29 cellular contexts compared by ENCODE assay signal in the genomic region with DNA sequence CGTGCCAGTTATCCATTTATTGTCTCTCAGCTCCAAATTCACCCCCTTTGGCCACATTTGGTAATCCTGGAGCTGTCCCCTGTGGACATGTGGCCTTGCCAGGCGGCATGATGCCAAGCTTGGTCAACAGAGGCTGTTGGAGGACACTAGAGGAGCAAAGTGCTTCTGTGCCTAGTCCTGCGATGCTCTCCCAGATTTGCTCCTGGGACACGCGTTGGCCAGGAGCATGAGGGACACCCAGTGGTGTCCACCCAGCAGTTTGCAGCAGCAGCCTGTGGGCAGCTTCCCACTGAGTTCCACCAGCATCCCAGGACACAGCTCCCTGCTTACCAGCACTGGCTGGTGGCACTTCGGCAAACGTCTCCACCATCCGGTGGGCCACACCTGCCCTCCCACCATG. TPM values are rescaled to one million over a fixed set of nuclear protein-coding genes. Genes with fewer than 3 reads are reported as not detected.
"Had no signal": no experiment of that assay in that cellular context is flagged by ENCODE, and none has a peak within 500 bp of the region (broad histone marks: within the 10 kb centered on the region; RNA-seq: fewer than 3 reads in every experiment).

No MANE protein-coding gene starts in this region.

- H3K9me3 ChIP-seq: colonic mucosa, heart right ventricle, mucosa of descending colon, ovary, right lobe of liver, suprapubic skin, transverse colon, vagina had no signal

- H3K27ac Mint-ChIP-seq: dendritic cell treated with granulocyte-macrophage colony-stimulating factor and Interleukin-4, amounts not matched to agents 40 ng/mL and 50 ng/mL, for 4 days; endodermal cell; mesothelial cell of epicardium; nephron; stimulated activated naive CD8-positive, alpha-beta T cell treated with anti-CD3 and anti-CD28 coated beads, Interleukin-15, amount 100 ng/mL, for 72 hours had no signal

- H3K4me3 ChIP-seq: colonic mucosa, heart right ventricle, mucosa of descending colon, ovary, right lobe of liver, suprapubic skin, transverse colon, vagina had no signal

- DNase-seq: colonic mucosa; effector CD8-positive, alpha-beta T cell; endodermal cell; foreskin melanocyte; glutamatergic neuron; heart right ventricle; hippocampal formation; mesenchymal stem cell; mucosa of descending colon; naive thymus-derived CD4-positive, alpha-beta T cell; occipital lobe; ovary; retina; small intestine; stimulated activated CD4-positive, alpha-beta T cell treated with anti-CD3 and anti-CD28 coated beads, Interleukin-15, amount 100 ng/mL, for 24 hours; stimulated activated CD4-positive, alpha-beta T cell treated with anti-CD3 and anti-CD28 coated beads, Interleukin-4, amount 100 ng/mL, for 1 hour; stimulated activated CD8-positive, alpha-beta memory T cell treated with anti-CD3 and anti-CD28 coated beads, Interleukin-4, amount 100 ng/mL, for 48 hours; stimulated activated naive CD4-positive, alpha-beta T cell; stimulated activated naive CD8-positive, alpha-beta T cell treated with anti-CD3 and anti-CD28 coated beads, Interleukin-15, amount 100 ng/mL, for 72 hours; transverse colon had no signal

- H3K27me3 ChIP-seq: ovary, right lobe of liver, vagina had no signal

- H3K27ac ChIP-seq: colonic mucosa, epithelial cell of prostate, heart right ventricle, ovary, right lobe of liver, suprapubic skin, transverse colon, vagina had no signal

- H3K36me3 Mint-ChIP-seq: mesothelial cell of epicardium; naive thymus-derived CD4-positive, alpha-beta T cell had no signal

- H3K4me3 Mint-ChIP-seq: dendritic cell treated with granulocyte-macrophage colony-stimulating factor and Interleukin-4, amounts not matched to agents 40 ng/mL and 50 ng/mL, for 4 days; endodermal cell; mesothelial cell of epicardium; naive thymus-derived CD4-positive, alpha-beta T cell; nephron; stimulated activated naive CD8-positive, alpha-beta T cell treated with anti-CD3 and anti-CD28 coated beads, Interleukin-15, amount 100 ng/mL, for 72 hours had no signal

- H3K9me3 Mint-ChIP-seq: dendritic cell treated with granulocyte-macrophage colony-stimulating factor and Interleukin-4, amounts not matched to agents 40 ng/mL and 50 ng/mL, for 4 days; endodermal cell; mesothelial cell of epicardium; naive thymus-derived CD4-positive, alpha-beta T cell; nephron; stimulated activated naive CD8-positive, alpha-beta T cell treated with anti-CD3 and anti-CD28 coated beads, Interleukin-15, amount 100 ng/mL, for 72 hours had no signal

- H3K36me3 ChIP-seq: colonic mucosa, heart right ventricle, ovary, right lobe of liver, suprapubic skin, transverse colon, vagina had no signal

- FAIRE-seq: islet of Langerhans, small intestine had no signal

- H3K4me1 ChIP-seq: colonic mucosa, right lobe of liver had no signal

RNA-seq across cellular contexts. Expression of gene STEAP1B, which starts 55.5 kb away (rescaled TPM):
- total RNA-seq: kidney epithelial cell had no signal
- polyA plus RNA-seq: naive thymus-derived CD4-positive, alpha-beta T cell had no signal
